Comparison of ENCODE assay signal across 1 cellular context in genomic region chr3:64207289-64208086, GRCh38.
TF ChIP-seq lines count a peak whose summit lies in the region.

No MANE protein-coding gene starts in this region.

TF ChIP-seq in HepG2, 621 proteins besides CTCF, POLR2A, EP300 and RAD21 (continued from another document):
- TF ChIP-seq ZC3H4 (CRISPR knock-in tag; IDR thresholded peaks at IDR 0.05; ENCODE audit: borderline replicate concordance) (no peak), ZNF75D (CRISPR knock-in tag; IDR thresholded peaks at IDR 0.05; ENCODE audit: borderline replicate concordance) (no peak), ETS1 (CRISPR knock-in tag; IDR thresholded peaks at IDR 0.05) (no peak), ZFX (CRISPR knock-in tag; IDR thresholded peaks at IDR 0.05; ENCODE audit: low read depth) (no peak), ZNF670 (CRISPR knock-in tag; IDR thresholded peaks at IDR 0.05; ENCODE audit: borderline replicate concordance) (no peak), YEATS4 (CRISPR knock-in tag; IDR thresholded peaks at IDR 0.05; ENCODE audit: borderline replicate concordance) (no peak), ZFAT (CRISPR knock-in tag; conservative IDR thresholded peaks at IDR 0.05) (no peak), NR2F6 (IDR thresholded peaks at IDR 0.05) (no peak), NR2F6 (CRISPR knock-in tag; IDR thresholded peaks at IDR 0.05) (no peak), HDAC2 (CRISPR knock-in tag; IDR thresholded peaks at IDR 0.05) (no peak), CHD2 (IDR thresholded peaks at IDR 0.05; ENCODE audit: low read depth, low read length) (no peak), ZNF354B (CRISPR knock-in tag; IDR thresholded peaks at IDR 0.05) (no peak), ZBTB2 (CRISPR knock-in tag; IDR thresholded peaks at IDR 0.05; ENCODE audit: low read depth) (no peak), TCF7L2 (IDR thresholded peaks at IDR 0.05; ENCODE audit: low read depth, low read length) (no peak), KLF13 (CRISPR knock-in tag; IDR thresholded peaks at IDR 0.05) (no peak), HOXA3 (CRISPR knock-in tag; IDR thresholded peaks at IDR 0.05) (no peak)
- TF ChIP-seq, protein P1, sequence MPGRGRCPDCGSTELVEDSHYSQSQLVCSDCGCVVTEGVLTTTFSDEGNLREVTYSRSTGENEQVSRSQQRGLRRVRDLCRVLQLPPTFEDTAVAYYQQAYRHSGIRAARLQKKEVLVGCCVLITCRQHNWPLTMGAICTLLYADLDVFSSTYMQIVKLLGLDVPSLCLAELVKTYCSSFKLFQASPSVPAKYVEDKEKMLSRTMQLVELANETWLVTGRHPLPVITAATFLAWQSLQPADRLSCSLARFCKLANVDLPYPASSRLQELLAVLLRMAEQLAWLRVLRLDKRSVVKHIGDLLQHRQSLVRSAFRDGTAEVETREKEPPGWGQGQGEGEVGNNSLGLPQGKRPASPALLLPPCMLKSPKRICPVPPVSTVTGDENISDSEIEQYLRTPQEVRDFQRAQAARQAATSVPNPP (CRISPR knock-in tag; IDR thresholded peaks at IDR 0.05), result no peak
TF ChIP-seq in HepG2: peak in this region for 0.
